Comparison of ENCODE assay signal across 24 cellular contexts in genomic region chr1:32318127-32318869, GRCh38.
DNase-seq lines count a peak whose midpoint lies in the region; ATAC-seq and TF ChIP-seq lines count a peak whose summit lies in the region.
"Had no signal": no experiment of that assay in that cellular context is flagged by ENCODE, and none has a peak within 500 bp of the region (broad histone marks: within the 10 kb centered on the region; RNA-seq: fewer than 3 reads in every experiment).

No MANE protein-coding gene starts in this region.

- no peak for ATAC-seq in stimulated activated naive B cell treated with anti-CD40 and anti-IgM and Interleukin-4, amounts not matched to agents 10 μg/mL and 1 μg/mL and 100 μg/mL, for 72 hours (replicated peaks)
- ATAC-seq in GM18517 (IDR thresholded peaks at IDR 0.05; ENCODE audit: unreplicated experiment) = no peak
- ATAC-seq: gastrocnemius medialis, right cardiac atrium had no signal

- H3K27ac Mint-ChIP-seq in activated naive CD4-positive, alpha-beta T cell treated with anti-CD3 and anti-CD28 coated beads, Interleukin-2, amount 50 U/mL, for 24 hours = peak overlapping the region; percentile 30
- H3K27ac Mint-ChIP-seq in stimulated activated naive B cell treated with anti-CD40 and anti-IgM and Interleukin-4, amounts not matched to agents 10 μg/mL and 1 μg/mL and 100 μg/mL, for 72 hours = peak overlapping the region; percentile 88

- H3K27ac ChIP-seq in VCaP = peak overlapping the region; percentile 100
- H3K27ac ChIP-seq: ascending aorta, gastrocnemius medialis, hepatocyte, thyroid gland, uterus had no signal

- no peak overlapping the region for H3K4me3 Mint-ChIP-seq in activated naive CD4-positive, alpha-beta T cell treated with anti-CD3 and anti-CD28 coated beads, Interleukin-2, amount 50 U/mL, for 24 hours
- peak overlapping the region in 1 of 2 donors; percentile 25 for H3K4me3 Mint-ChIP-seq in stimulated activated naive B cell treated with anti-CD40 and anti-IgM and Interleukin-4, amounts not matched to agents 10 μg/mL and 1 μg/mL and 100 μg/mL, for 72 hours

- H3K9me3 Mint-ChIP-seq in activated naive CD4-positive, alpha-beta T cell treated with anti-CD3 and anti-CD28 coated beads, Interleukin-2, amount 50 U/mL, for 24 hours = no peaks in the 10 kb centered on the region
- peaks cover 2 to 4% of the 10 kb centered on the region in 2 donors for H3K9me3 Mint-ChIP-seq in stimulated activated naive B cell treated with anti-CD40 and anti-IgM and Interleukin-4, amounts not matched to agents 10 μg/mL and 1 μg/mL and 100 μg/mL, for 72 hours

- DNase-seq in activated naive CD4-positive, alpha-beta T cell treated with Interleukin-2 at 50 U/mL for 16 hours = no peak
- no peak for DNase-seq in stimulated activated naive B cell treated with anti-CD40 and anti-IgM and Interleukin-4, amounts not matched to agents 10 μg/mL and 1 μg/mL and 100 μg/mL, for 72 hours
- DNase-seq in NCI-H2196 treated with DMSO at 0.1 percent for 48 hours (lab: John Stamatoyannopoulos, UW; ENCODE audit: unreplicated experiment) = no peak
- DNase-seq: activated CD4-positive, alpha-beta T cell treated with anti-CD3 and anti-CD28 coated beads for 48 hours; activated effector memory CD4-positive, alpha-beta T cell treated with Interleukin-2 at 50 U/mL for 16 hours; activated T-cell treated with anti-CD3 and anti-CD28 coated beads, Interleukin-2, amount 50 U/mL, for 1 hour; gastrocnemius medialis; kidney glomerular epithelial cell; NCI-H1417; NCI-H2029; NCI-H226; NCI-H526 treated with DMSO at 0.1 percent for 48 hours; NK-92 treated with Interleukin-12 subunit alpha and Interleukin-12 subunit beta, amount 100 ng/mL, for 24 hours; right cardiac atrium; SHP77 treated with DMSO at 0.1 percent for 48 hours; spleen; stimulated activated CD4-positive, alpha-beta T cell treated with anti-CD3 and anti-CD28 coated beads, Interleukin-2, amount 100 ng/mL, for 24 hours; thyroid gland; uterus had no signal

- no peak for TF ChIP-seq CTCF in VCaP (conservative IDR thresholded peaks at IDR 0.05)

- no peaks in the 10 kb centered on the region for H3K27me3 Mint-ChIP-seq in activated naive CD4-positive, alpha-beta T cell treated with anti-CD3 and anti-CD28 coated beads, Interleukin-2, amount 50 U/mL, for 24 hours
- no peaks in the 10 kb centered on the region for H3K27me3 Mint-ChIP-seq in stimulated activated naive B cell treated with anti-CD40 and anti-IgM and Interleukin-4, amounts not matched to agents 10 μg/mL and 1 μg/mL and 100 μg/mL, for 72 hours

- H3K36me3 Mint-ChIP-seq in activated naive CD4-positive, alpha-beta T cell treated with anti-CD3 and anti-CD28 coated beads, Interleukin-2, amount 50 U/mL, for 24 hours = peaks cover 7% of the 10 kb centered on the region
- peaks cover 43 to 56% of the 10 kb centered on the region in 2 donors for H3K36me3 Mint-ChIP-seq in stimulated activated naive B cell treated with anti-CD40 and anti-IgM and Interleukin-4, amounts not matched to agents 10 μg/mL and 1 μg/mL and 100 μg/mL, for 72 hours

- peaks cover 44% of the 10 kb centered on the region for H3K4me1 Mint-ChIP-seq in activated naive CD4-positive, alpha-beta T cell treated with anti-CD3 and anti-CD28 coated beads, Interleukin-2, amount 50 U/mL, for 24 hours
- peaks cover 35 to 67% of the 10 kb centered on the region in 2 donors for H3K4me1 Mint-ChIP-seq in stimulated activated naive B cell treated with anti-CD40 and anti-IgM and Interleukin-4, amounts not matched to agents 10 μg/mL and 1 μg/mL and 100 μg/mL, for 72 hours
